Comparison of ENCODE assay signal across 14 cellular contexts in genomic region chr14:32366995-32367394, GRCh38. TPM values are rescaled to one million over a fixed set of nuclear protein-coding genes. Genes with fewer than 3 reads are reported as not detected.
A peak's percentile ranks its signal among the peaks of the same experiment; 100 is the strongest.
DNase-seq lines count a peak whose midpoint lies in the region; ATAC-seq and TF ChIP-seq lines count a peak whose summit lies in the region.
"Had no signal": no experiment of that assay in that cellular context is flagged by ENCODE, and none has a peak within 500 bp of the region (broad histone marks: within the 10 kb centered on the region; RNA-seq: fewer than 3 reads in every experiment).

No MANE protein-coding gene starts in this region.

- H3K9me3 Mint-ChIP-seq in natural killer cell, result peaks cover 0 to 7% of the 10 kb centered on the region in 2 donors

- intact Hi-C loops in natural killer cell (cut with micrococcal nuclease), result no loop called here

- peaks cover 0 to 3% of the 10 kb centered on the region in 2 donors for H3K27me3 Mint-ChIP-seq in natural killer cell (ENCODE audit: low read depth in 2 of 2)

- no peaks in the 10 kb centered on the region for H3K4me1 Mint-ChIP-seq in natural killer cell

- no peaks in the 10 kb centered on the region for H3K36me3 ChIP-seq in adipocyte (ENCODE audit: control insufficient read depth, insufficient read depth, low read length, severe bottlenecking)
- H3K36me3 ChIP-seq: WERI-Rb-1 had no signal

- no peak overlapping the region for H3K27ac Mint-ChIP-seq in natural killer cell

- ATAC-seq in natural killer cell (no peak), HG03442 (IDR thresholded peaks at IDR 0.05; ENCODE audit: unreplicated experiment) (no peak)
- ATAC-seq: stimulated activated naive CD8-positive, alpha-beta T cell treated with anti-CD3 and anti-CD28 coated beads, Interleukin-15, Interleukin-2, amounts not matched to agents 100 U/mL and 50 U/mL, for 24 hours had no signal

- peak overlapping the region; percentile 34 for H3K4me3 ChIP-seq in adipocyte (ENCODE audit: low read length)

- no peaks in the 10 kb centered on the region for H3K36me3 Mint-ChIP-seq in natural killer cell

- H3K27me3 ChIP-seq in adipocyte (replicated peaks; ENCODE audit: control insufficient read depth, insufficient read depth, low read length), result no peaks in the 10 kb centered on the region

- H3K27ac ChIP-seq in temporal lobe (ENCODE audit: low read depth, low read length), result peak overlapping the region; percentile 88
- H3K27ac ChIP-seq: WERI-Rb-1 had no signal

- H3K4me3 Mint-ChIP-seq in natural killer cell, result no peak overlapping the region

- TF ChIP-seq CTCF in GM13976 (IDR thresholded peaks at IDR 0.05; ENCODE audit: borderline replicate concordance, control extremely low read depth, extremely low read depth, insufficient read depth, missing control alignments) (no peak), natural killer cell (IDR thresholded peaks at IDR 0.05) (no peak)

- H3K9me3 ChIP-seq in adipocyte (ENCODE audit: control insufficient read depth, low read length), result no peaks in the 10 kb centered on the region

- peaks cover 31% of the 10 kb centered on the region for H3K4me1 ChIP-seq in adipocyte (ENCODE audit: control insufficient read depth, insufficient read depth, low read length)

- peak overlapping the region; percentile 15 for H3K9ac ChIP-seq in adipocyte (ENCODE audit: low read length)

- DNase-seq in NCI-H2196 (lab: John Stamatoyannopoulos, UW; ENCODE audit: unreplicated experiment) (peak; percentile 13), NCI-H2196 treated with DMSO at 0.1 percent for 48 hours (lab: John Stamatoyannopoulos, UW; ENCODE audit: unreplicated experiment) (no peak), adipocyte (ENCODE audit: low read depth) (peak; percentile 18), globus pallidus (ENCODE audit: low spot score) (peak; percentile 80), GM13976 (ENCODE audit: low spot score) (no peak), natural killer cell (no peak)
- DNase-seq: activated T-cell treated with anti-CD3 and anti-CD28 coated beads, Interleukin-2, amount 50 U/mL, for 1 hour; central memory CD4-positive, alpha-beta T cell; NCI-H1048; stimulated activated CD4-positive, alpha-beta T cell treated with anti-CD3 and anti-CD28 coated beads, Interleukin-2, amount 100 ng/mL, for 48 hours; stimulated activated naive CD8-positive, alpha-beta T cell treated with anti-CD3 and anti-CD28 coated beads, Interleukin-15, Interleukin-2, amounts not matched to agents 100 U/mL and 50 U/mL, for 24 hours had no signal

- in situ Hi-C loops in GM13976 (cut with MboI; ENCODE audit: low sequenced_read_pairs, unreplicated experiment), result no loop called here

RNA-seq across cellular contexts. Expression of gene AKAP6, which starts 37.9 kb away (rescaled TPM):
- total RNA-seq in temporal lobe, result 107 TPM
- 1 to 10 TPM in 1 of 3 donors, under 1 TPM in 2; 0.21 to 1.3 (median 0.80) TPM for total RNA-seq in natural killer cell

Comparison
In these comparisons a context has a peak if more than half of its experiments do, and no peak if none do; other contexts are left out.
1. DNase-seq: peak in NCI-H2196 (single experiment), adipocyte (single experiment) and globus pallidus (single experiment); none in NCI-H2196 treated with DMSO at 0.1 percent for 48 hours (single experiment), GM13976 (single experiment) and natural killer cell (single experiment).
2. RNA of gene AKAP6, which starts 37.9 kb away (total RNA-seq): 107 TPM in temporal lobe (single experiment); 0.21 to 1.3 TPM in natural killer cell; every median in the first group is over 10 times any median in the second.